2 cellular contexts compared by ENCODE assay signal in genomic region chr19:18449552-18449951, GRCh38.
TF ChIP-seq lines count a peak whose summit lies in the region.

No MANE protein-coding gene starts in this region.

TF ChIP-seq in HepG2, 621 proteins besides CTCF, POLR2A, EP300 and RAD21:
- TF ChIP-seq ZNF292 (CRISPR knock-in tag; IDR thresholded peaks at IDR 0.05; ENCODE audit: borderline replicate concordance, low read depth) = no peak
- TF ChIP-seq AGO2 (optimal IDR thresholded peaks at IDR 0.05; ENCODE audit: low read depth, low read length) = peak; percentile 34

TF ChIP-seq in H1, 55 proteins besides CTCF, POLR2A, EP300 and RAD21:
- TF ChIP-seq FOSL1 (IDR thresholded peaks at IDR 0.05; ENCODE audit: insufficient read depth, low read depth, low read length) (no peak), JUND (IDR thresholded peaks at IDR 0.05; ENCODE audit: low read length) (no peak), CHD1 (IDR thresholded peaks at IDR 0.05; ENCODE audit: low read depth, low read length) (no peak), GABPA (IDR thresholded peaks at IDR 0.05; ENCODE audit: borderline replicate concordance, insufficient read depth, low read length) (no peak), CHD7 (IDR thresholded peaks at IDR 0.05; ENCODE audit: insufficient replicate concordance, low read length) (no peak), ATF2 (IDR thresholded peaks at IDR 0.05; ENCODE audit: low read length) (no peak), BACH1 (IDR thresholded peaks at IDR 0.05; ENCODE audit: low read length) (no peak), CEBPB (IDR thresholded peaks at IDR 0.05; ENCODE audit: low read depth, low read length) (no peak)
